In genomic region chr3:60086811-60087210, GRCh38 we compare ENCODE assay signal across 9 cellular contexts.
DNase-seq lines count a peak whose midpoint lies in the region; ATAC-seq and TF ChIP-seq lines count a peak whose summit lies in the region.
"Had no signal": no experiment of that assay in that cellular context is flagged by ENCODE, and none has a peak within 500 bp of the region (broad histone marks: within the 10 kb centered on the region; RNA-seq: fewer than 3 reads in every experiment).

No MANE protein-coding gene starts in this region.

- H3K27me3 Mint-ChIP-seq in activated naive CD4-positive, alpha-beta T cell treated with anti-CD3 and anti-CD28 coated beads, Interleukin-2, amount 10 ng/mL, durations not matched to agents 7 days and 5 days = no peaks in the 10 kb centered on the region
- no peaks in the 10 kb centered on the region for H3K27me3 Mint-ChIP-seq in Calu3 (ENCODE audit: unreplicated experiment)

- DNase-seq in activated naive CD4-positive, alpha-beta T cell treated with anti-CD3 and anti-CD28 coated beads, Interleukin-2, amount 10 ng/mL, durations not matched to agents 7 days and 5 days = peak; percentile 55
- DNase-seq in stimulated activated CD4-positive, alpha-beta T cell treated with anti-CD3 and anti-CD28 coated beads, Interleukin-4, amount 100 ng/mL, for 48 hours (ENCODE audit: low read depth in 2 of 2) = peak; percentile 26 to 32
- DNase-seq in kidney glomerular epithelial cell (lab: John Stamatoyannopoulos, UW) (no peak), Calu3 (no peak), KBM-7 (no peak)
- DNase-seq: psoas muscle had no signal

- peak overlapping the region; percentile 66 for H3K27ac Mint-ChIP-seq in activated naive CD4-positive, alpha-beta T cell treated with anti-CD3 and anti-CD28 coated beads, Interleukin-2, amount 10 ng/mL, durations not matched to agents 7 days and 5 days
- H3K27ac Mint-ChIP-seq in Calu3 (ENCODE audit: unreplicated experiment) = no peak overlapping the region

- peaks cover 55% of the 10 kb centered on the region for H3K9me3 Mint-ChIP-seq in activated naive CD4-positive, alpha-beta T cell treated with anti-CD3 and anti-CD28 coated beads, Interleukin-2, amount 10 ng/mL, durations not matched to agents 7 days and 5 days
- peaks cover 8% of the 10 kb centered on the region for H3K9me3 Mint-ChIP-seq in Calu3 (ENCODE audit: low read depth, unreplicated experiment)

- peaks cover 57% of the 10 kb centered on the region for H3K36me3 Mint-ChIP-seq in activated naive CD4-positive, alpha-beta T cell treated with anti-CD3 and anti-CD28 coated beads, Interleukin-2, amount 10 ng/mL, durations not matched to agents 7 days and 5 days
- no peaks in the 10 kb centered on the region for H3K36me3 Mint-ChIP-seq in Calu3 (ENCODE audit: insufficient read depth, unreplicated experiment)

- CTCF ChIA-PET in activated naive CD4-positive, alpha-beta T cell treated with anti-CD3 and anti-CD28 coated beads, Interleukin-2, amount 10 ng/mL, durations not matched to agents 7 days and 5 days (lab: Charles Lee) = interaction anchor here (0.6 kb wide), 1 partner anchor 33 kb away, joined by 3 read pairs; no protein-coding TSS in a partner anchor
- CTCF ChIA-PET in Calu3 (lab: Charles Lee) = no interaction called here

- H3K4me3 Mint-ChIP-seq in activated naive CD4-positive, alpha-beta T cell treated with anti-CD3 and anti-CD28 coated beads, Interleukin-2, amount 10 ng/mL, durations not matched to agents 7 days and 5 days = no peak overlapping the region
- H3K4me3 Mint-ChIP-seq in Calu3 (ENCODE audit: low read depth, unreplicated experiment) = no peak overlapping the region

- peak; percentile 66 for ATAC-seq in GM19452 (IDR thresholded peaks at IDR 0.05; ENCODE audit: unreplicated experiment)
- peak; percentile 76 for ATAC-seq in HG03565 (IDR thresholded peaks at IDR 0.05; ENCODE audit: unreplicated experiment)
- ATAC-seq in HG03460 (IDR thresholded peaks at IDR 0.05; ENCODE audit: unreplicated experiment) = no peak

- no TSS peak for BruUV-seq in Calu3 (replicated peaks; lab: Mats Ljungman, UMichigan)

- in situ Hi-C loops in KBM-7 (cut with MboI; ENCODE audit: low pct_unique_long_range_greater_than_20kb, low sequenced_read_pairs) = no loop called here

- peaks cover 55% of the 10 kb centered on the region for H3K4me1 Mint-ChIP-seq in activated naive CD4-positive, alpha-beta T cell treated with anti-CD3 and anti-CD28 coated beads, Interleukin-2, amount 10 ng/mL, durations not matched to agents 7 days and 5 days
- H3K4me1 Mint-ChIP-seq in Calu3 (ENCODE audit: low read depth, unreplicated experiment) = no peaks in the 10 kb centered on the region

- intact Hi-C loops in Calu3 (cut with micrococcal nuclease; ENCODE audit: unreplicated experiment) = no loop called here

- TF ChIP-seq CTCF in Calu3 (IDR thresholded peaks at IDR 0.05; ENCODE audit: unreplicated experiment) = no peak

Comparison
In these comparisons a context has a peak if more than half of its experiments do, and no peak if none do; other contexts are left out.
1. DNase-seq: peak in activated naive CD4-positive, alpha-beta T cell treated with anti-CD3 and anti-CD28 coated beads, Interleukin-2, amount 10 ng/mL, durations not matched to agents 7 days and 5 days (single experiment) and stimulated activated CD4-positive, alpha-beta T cell treated with anti-CD3 and anti-CD28 coated beads, Interleukin-4, amount 100 ng/mL, for 48 hours (2 of 2); none in kidney glomerular epithelial cell (single experiment), Calu3 (single experiment) and KBM-7 (single experiment).